In genomic region chr12:51907083-51907863, GRCh38 we compare ENCODE assay signal across 12 cellular contexts. TPM values are rescaled to one million over a fixed set of nuclear protein-coding genes. Genes with fewer than 3 reads are reported as not detected.
DNase-seq lines count a peak whose midpoint lies in the region; ATAC-seq and TF ChIP-seq lines count a peak whose summit lies in the region.
"Had no signal": no experiment of that assay in that cellular context is flagged by ENCODE, and none has a peak within 500 bp of the region (broad histone marks: within the 10 kb centered on the region; RNA-seq: fewer than 3 reads in every experiment).

ACVRL1 (plus strand) TSS chr12:51907504; CDS start chr12:51912475, 4,971 bp downstream.

- H3K27me3 ChIP-seq in A673 (replicated peaks; ENCODE audit: insufficient read depth, low read depth, low read length, poor library complexity) (no peaks in the 10 kb centered on the region), heart right ventricle (peaks cover 0 to 25% (median 11%) of the 10 kb centered on the region in 7 donors)

- BruUV-seq in A673 (replicated peaks; lab: Mats Ljungman, UMichigan), result no TSS peak

- no peak for TF ChIP-seq CTCF in A673 (conservative IDR thresholded peaks at IDR 0.05; ENCODE audit: low read depth, low read length)
- no peak for TF ChIP-seq CTCF in heart right ventricle (IDR thresholded peaks at IDR 0.05)
- no peak for TF ChIP-seq CTCF in GM13976 (IDR thresholded peaks at IDR 0.05; ENCODE audit: borderline replicate concordance, control extremely low read depth, extremely low read depth, insufficient read depth, missing control alignments)

- H3K36me3 ChIP-seq in A673 (ENCODE audit: insufficient read depth, low read length, poor library complexity, severe bottlenecking), result no peaks in the 10 kb centered on the region
- H3K36me3 ChIP-seq in heart right ventricle, result peaks cover 0 to 5% (median 0%) of the 10 kb centered on the region in 9 donors
- H3K36me3 ChIP-seq: BLaER1 treated with 17β-estradiol and CSF1 and Interleukin-3, amounts not matched to agents 10 nM and 100 nM had no signal

- CTCF ChIA-PET in A673 (lab: Charles Lee), result interaction anchor here (0.9 kb wide), 1 partner anchor 118 kb away, joined by 3 read pairs; no protein-coding TSS in a partner anchor

- POLR2A ChIA-PET in A673 (lab: Charles Lee; ENCODE audit: low non-redundant PET), result no interaction called here

- in situ Hi-C loops in GM13976 (cut with MboI; ENCODE audit: low sequenced_read_pairs, unreplicated experiment), result no loop called here

- intact Hi-C loops in A673 (cut with micrococcal nuclease; ENCODE audit: unreplicated experiment), result no loop called here
- intact Hi-C loops in heart right ventricle (cut with DNase I), result loop anchor here in 1 of 10 donors (5.0 kb wide), 1 partner anchor 70 kb away; no protein-coding TSS in a partner anchor

- peaks cover 32% of the 10 kb centered on the region for H3K4me1 ChIP-seq in A673 (ENCODE audit: insufficient read depth, low read length, poor library complexity, severe bottlenecking)
- H3K4me1 ChIP-seq in heart right ventricle, result peaks cover 30 to 79% (median 77%) of the 10 kb centered on the region in 9 donors

- no peak within 1 kb of the TSS for H3K27ac ChIP-seq in A673 (ENCODE audit: low read depth, low read length, poor library complexity, severe bottlenecking)
- peak within 1 kb of the TSS; percentile 44 for H3K27ac ChIP-seq in angular gyrus (ENCODE audit: low read depth, low read length)
- peak within 1 kb of the TSS; percentile 90 to 98 (median 94) for H3K27ac ChIP-seq in heart right ventricle

- peak in 6 of 8 donors; percentile 6 to 32 (median 13) for ATAC-seq in heart right ventricle

- peak within 1 kb of the TSS; percentile 38 for H3K4me3 ChIP-seq in A673 (ENCODE audit: low read depth, low read length, poor library complexity, severe bottlenecking)
- H3K4me3 ChIP-seq in heart right ventricle, result peak within 1 kb of the TSS; percentile 58 to 78 (median 70)
- H3K4me3 ChIP-seq: BLaER1 treated with 17β-estradiol and CSF1 and Interleukin-3, amounts not matched to agents 10 nM and 100 nM had no signal

- WGBS in heart right ventricle, 2 donors, result 5 to 6% methylated on average over 64 to 74 of the region's 74 CpGs

- DNase-seq in A673 (ENCODE audit: low spot score) (no peak), heart right ventricle (peak in 1 of 2 donors; percentile 62), occipital lobe (lab: John Stamatoyannopoulos, UW) (no peak), GM13976 (ENCODE audit: low spot score) (no peak), NCI-H128 (lab: John Stamatoyannopoulos, UW; ENCODE audit: unreplicated experiment) (no peak), NCI-H1048 (lab: John Stamatoyannopoulos, UW) (no peak)
- DNase-seq in activated CD8-positive, alpha-beta memory T cell treated with anti-CD3 and anti-CD28 coated beads, Interleukin-2, amount 50 U/mL, for 4 hours, result no peak
- DNase-seq: kidney glomerular epithelial cell; NCI-H82; stimulated activated naive CD4-positive, alpha-beta T cell treated with Interleukin-2 at 50 U/mL for 16 hours had no signal

- no peaks in the 10 kb centered on the region for H3K9me3 ChIP-seq in A673 (ENCODE audit: low read depth, low read length, poor library complexity, severe bottlenecking)
- peaks cover 0 to 4% (median 0%) of the 10 kb centered on the region in 11 donors for H3K9me3 ChIP-seq in heart right ventricle

RNA-seq across cellular contexts. Expression of gene ACVRL1, which starts in this region (rescaled TPM):
- total RNA-seq in A673 (2021) (0.17 and 0.28 TPM in 2 replicates), heart right ventricle (10 to 100 TPM; 16.6 to 68.0 (median 26.3) TPM), occipital lobe (11.5 TPM)
- 10 to 100 TPM; 33.8 to 38.1 TPM for polyA plus RNA-seq in heart right ventricle
